ENCODE assay signal across 14 cellular contexts in genomic region chr14:31070431-31070830, GRCh38. TPM values are rescaled to one million over a fixed set of nuclear protein-coding genes. Genes with fewer than 3 reads are reported as not detected.
DNase-seq lines count a peak whose midpoint lies in the region; ATAC-seq, FAIRE-seq and TF ChIP-seq lines count a peak whose summit lies in the region.
"Had no signal": no experiment of that assay in that cellular context is flagged by ENCODE, and none has a peak within 500 bp of the region (broad histone marks: within the 10 kb centered on the region; RNA-seq: fewer than 3 reads in every experiment).

No MANE protein-coding gene starts in this region.

- H3K4me3 Mint-ChIP-seq in MCF 10A (ENCODE audit: unreplicated experiment) (no peak overlapping the region), WTC11 (no peak overlapping the region), osteocyte (ENCODE audit: unreplicated experiment) (no peak overlapping the region)
- H3K4me3 Mint-ChIP-seq: activated naive CD8-positive, alpha-beta T cell treated with anti-CD3 and anti-CD28 coated beads, Interleukin-2, amount 10 ng/mL, durations not matched to agents 7 days and 5 days had no signal

- no peaks in the 10 kb centered on the region for H3K4me1 Mint-ChIP-seq in MCF 10A (ENCODE audit: insufficient read depth, unreplicated experiment)
- no peaks in the 10 kb centered on the region for H3K4me1 Mint-ChIP-seq in WTC11
- peaks cover 7% of the 10 kb centered on the region for H3K4me1 Mint-ChIP-seq in osteocyte (ENCODE audit: unreplicated experiment)

- H2AFZ ChIP-seq in mammary epithelial cell (ENCODE audit: low read depth, low read length): no peak overlapping the region

- POLR2A ChIA-PET in MCF 10A (lab: Yijun Ruan, JAX): interaction anchor here (1.2 kb wide), 1 partner anchor 11 kb away, joined by 4 read pairs; no protein-coding TSS in a partner anchor
- POLR2A ChIA-PET in WTC11 (lab: Charles Lee): no interaction called here

- no peak overlapping the region for H3K4me2 ChIP-seq in mammary epithelial cell (ENCODE audit: insufficient read depth, low read depth, low read length)

- DNase-seq in mammary epithelial cell (peak; percentile 83), MCF 10A (ENCODE audit: unreplicated experiment) (no peak), WTC11 (ENCODE audit: low spot score) (no peak), glomerular visceral epithelial cell (ENCODE audit: extremely low spot score) (peak; percentile 80), urothelium cell line (ENCODE audit: low spot score) (peak; percentile 79), adrenal gland (no peak), osteocyte (ENCODE audit: extremely low spot score, unreplicated experiment) (no peak), NCI-H187 (lab: John Stamatoyannopoulos, UW) (no peak)
- DNase-seq: activated naive CD8-positive, alpha-beta T cell treated with anti-CD3 and anti-CD28 coated beads, Interleukin-2, amount 10 ng/mL, durations not matched to agents 7 days and 5 days; effector CD8-positive, alpha-beta T cell; mucosa of descending colon; Peyer's patch had no signal

- no peak for TF ChIP-seq POLR2A in adrenal gland (IDR thresholded peaks at IDR 0.05)

- FAIRE-seq in urothelium cell line (lab: Jason Lieb, UNC): no peak
- FAIRE-seq: A204.1, GM18507 had no signal

- H3K4me3 ChIP-seq in mammary epithelial cell (replicated peaks in 1 of 3; ENCODE audit: insufficient read depth in 1 of 3, low read depth in 2 of 3, low read length in 3 of 3) (no peak overlapping the region), adrenal gland (no peak overlapping the region)
- H3K4me3 ChIP-seq: mucosa of descending colon, Peyer's patch had no signal

- no TSS peak for BruUV-seq in mammary epithelial cell (replicated peaks; lab: Mats Ljungman, UMichigan)
- BruUV-seq in MCF 10A (replicated peaks; lab: Mats Ljungman, UMichigan): no TSS peak

- no peaks in the 10 kb centered on the region for H3K79me2 ChIP-seq in mammary epithelial cell (ENCODE audit: insufficient read depth, low read length)

- TF ChIP-seq CTCF in mammary epithelial cell (conservative IDR thresholded peaks at IDR 0.05 in 1 of 2, IDR thresholded peaks at IDR 0.05 in 1 of 2; ENCODE audit: extremely low read depth in 1 of 2, insufficient read depth in 1 of 2, low read depth in 1 of 2, low read length in 2 of 2) (no peak), MCF 10A (IDR thresholded peaks at IDR 0.05; ENCODE audit: unreplicated experiment) (no peak), WTC11 (IDR thresholded peaks at IDR 0.05) (no peak), adrenal gland (IDR thresholded peaks at IDR 0.05) (no peak), osteocyte (IDR thresholded peaks at IDR 0.05) (no peak)

- CTCF ChIA-PET in mammary epithelial cell (lab: Charles Lee; ENCODE audit: low non-redundant PET) (interaction anchor here (0.6 kb wide), 1 partner anchor 81 kb away, joined by 6 read pairs; no protein-coding TSS in a partner anchor), MCF 10A (lab: Yijun Ruan, JAX) (interaction anchor here (0.6 to 3.2 kb wide), 4 partner anchors 11 to 217 kb away, joined by 3 to 14 read pairs (median 5); no protein-coding TSS in a partner anchor), WTC11 (lab: Charles Lee) (no interaction called here)

- H3K9me3 ChIP-seq in mammary epithelial cell (replicated peaks; ENCODE audit: insufficient read depth, low read length): no peaks in the 10 kb centered on the region
- H3K9me3 ChIP-seq in adrenal gland (replicated peaks in 1 of 3): no peaks in the 10 kb centered on the region
- H3K9me3 ChIP-seq: mucosa of descending colon, Peyer's patch had no signal

- H3K4me1 ChIP-seq in mammary epithelial cell (ENCODE audit: insufficient read depth, low read length) (peaks cover 6% of the 10 kb centered on the region), adrenal gland (replicated peaks in 1 of 2) (peaks cover 0 to 6% of the 10 kb centered on the region in 2 donors)
- H3K4me1 ChIP-seq: Peyer's patch had no signal

- no peaks in the 10 kb centered on the region for H3K36me3 ChIP-seq in mammary epithelial cell (ENCODE audit: insufficient read depth, low read length)
- H3K36me3 ChIP-seq in adrenal gland (replicated peaks in 1 of 2): no peaks in the 10 kb centered on the region
- H3K36me3 ChIP-seq: Peyer's patch had no signal

- peaks cover 7% of the 10 kb centered on the region for H3K9me3 Mint-ChIP-seq in MCF 10A (ENCODE audit: unreplicated experiment)
- H3K9me3 Mint-ChIP-seq in WTC11: peaks cover 5% of the 10 kb centered on the region
- H3K9me3 Mint-ChIP-seq in osteocyte (ENCODE audit: unreplicated experiment): peaks cover 5% of the 10 kb centered on the region

- no peak overlapping the region for H3K9ac ChIP-seq in mammary epithelial cell (ENCODE audit: insufficient read depth, low read length)

- H3K27me3 Mint-ChIP-seq in MCF 10A (ENCODE audit: insufficient read depth, unreplicated experiment) (no peaks in the 10 kb centered on the region), WTC11 (ENCODE audit: low read depth) (no peaks in the 10 kb centered on the region), osteocyte (ENCODE audit: unreplicated experiment) (no peaks in the 10 kb centered on the region)
- H3K27me3 Mint-ChIP-seq: activated naive CD8-positive, alpha-beta T cell treated with anti-CD3 and anti-CD28 coated beads, Interleukin-2, amount 10 ng/mL, durations not matched to agents 7 days and 5 days had no signal

- H3K27ac ChIP-seq in mammary epithelial cell (ENCODE audit: insufficient read depth, low read depth, low read length): peak overlapping the region; percentile 40
- no peak overlapping the region for H3K27ac ChIP-seq in adrenal gland
- H3K27ac ChIP-seq: Peyer's patch had no signal

- no peak for ATAC-seq in WTC11
- ATAC-seq: mucosa of descending colon had no signal

- H3K36me3 Mint-ChIP-seq in MCF 10A (ENCODE audit: insufficient read depth, unreplicated experiment): peaks cover 11% of the 10 kb centered on the region
- peaks cover 11% of the 10 kb centered on the region for H3K36me3 Mint-ChIP-seq in WTC11
- H3K36me3 Mint-ChIP-seq in osteocyte (ENCODE audit: unreplicated experiment): peaks cover 13% of the 10 kb centered on the region

- H3K27me3 ChIP-seq in mammary epithelial cell (ENCODE audit: insufficient read depth, low read length): no peaks in the 10 kb centered on the region
- no peaks in the 10 kb centered on the region for H3K27me3 ChIP-seq in adrenal gland
- H3K27me3 ChIP-seq: Peyer's patch had no signal

- WGBS in mammary epithelial cell (ENCODE audit: low coverage, missing lambda C conversion rate): 71% methylated on average over 5 of the region's 5 CpGs
- WGBS in adrenal gland, 4 donors: 90 to 99% (median 94%) methylated on average over 5 of the region's 5 CpGs

- dilution Hi-C loops in mammary epithelial cell (cut with HindIII; ENCODE audit: low sequenced_read_pairs): no loop called here

- in situ Hi-C loops in mammary epithelial cell (cut with MboI; ENCODE audit: low sequenced_read_pairs in 2 of 2): loop anchor here (5.0 to 10.0 kb wide), 2 partner anchors 43 to 46 kb away; partner anchors contain the start of genes AP4S1 (in 2 of the 2) and STRN3 (in 2 of the 2)

- no peaks in the 10 kb centered on the region for H4K20me1 ChIP-seq in mammary epithelial cell (ENCODE audit: insufficient read depth, low read length)

- intact Hi-C loops in mammary epithelial cell (cut with micrococcal nuclease) (loop anchor here (1.0 kb wide), 1 partner anchor 11 kb away; no protein-coding TSS in a partner anchor), MCF 10A (cut with micrococcal nuclease) (no loop called here), adrenal gland (cut with DNase I) (no loop called here)

- H3K27ac Mint-ChIP-seq in MCF 10A (ENCODE audit: low read depth, unreplicated experiment): no peak overlapping the region
- H3K27ac Mint-ChIP-seq in WTC11: peak overlapping the region; percentile 65; the same call in 1 of the 2 replicates
- no peak overlapping the region for H3K27ac Mint-ChIP-seq in osteocyte (ENCODE audit: unreplicated experiment)
- H3K27ac Mint-ChIP-seq: activated naive CD8-positive, alpha-beta T cell treated with anti-CD3 and anti-CD28 coated beads, Interleukin-2, amount 10 ng/mL, durations not matched to agents 7 days and 5 days had no signal

TF ChIP-seq in WTC11, 78 proteins besides CTCF, POLR2A, EP300 and RAD21:
- TF ChIP-seq ZNF121 (CRISPR knock-in tag; IDR thresholded peaks at IDR 0.05) (0 out of 2 replicates have a peak, but pooled peaks have one; percentile 26), TEAD1 (CRISPR knock-in tag; IDR thresholded peaks at IDR 0.05) (no peak)

RNA-seq across cellular contexts. Expression of gene STRN3, which starts 44.3 kb away (rescaled TPM):
- total RNA-seq in mammary epithelial cell: 10 to 100 TPM; 52.9 to 76.8 TPM
- 15.1 TPM for polyA plus RNA-seq in mammary epithelial cell
- 47.3 TPM for polyA minus RNA-seq in mammary epithelial cell
- total RNA-seq in MCF 10A (2022): 36.6 and 40.7 TPM in 2 replicates
- 37.1 to 40.8 TPM (median 40.4 TPM) in 3 replicates for total RNA-seq in WTC11 (2021)
- total RNA-seq in adrenal gland: 10 to 100 TPM; 17.1 to 48.2 (median 39.1) TPM
- polyA plus RNA-seq in adrenal gland: 10 to 100 TPM; 11.0 to 34.3 (median 12.4) TPM
- total RNA-seq in osteocyte: 38.7 and 40.4 TPM in 2 replicates

RNA-seq across cellular contexts. Expression of gene AP4S1, which starts 45.0 kb away (rescaled TPM):
- total RNA-seq in mammary epithelial cell: 1 to 10 TPM; 3.2 to 5.3 TPM
- 3.9 TPM for polyA plus RNA-seq in mammary epithelial cell
- 5.5 TPM for polyA minus RNA-seq in mammary epithelial cell
- 13.4 TPM in 2 replicates for total RNA-seq in MCF 10A (2022)
- total RNA-seq in WTC11 (2021): 5.5 to 7.0 TPM (median 6.2 TPM) in 3 replicates
- total RNA-seq in adrenal gland: 10 to 100 TPM in 2 of 8 donors, 1 to 10 TPM in 6; 4.4 to 20.6 (median 7.3) TPM
- polyA plus RNA-seq in adrenal gland: 1 to 10 TPM; 4.6 to 9.7 (median 5.8) TPM
- 5.2 and 6.3 TPM in 2 replicates for total RNA-seq in osteocyte

Comparison
In these comparisons a context has a peak if more than half of its experiments do, and no peak if none do; other contexts are left out.
1. DNase-seq: peak in mammary epithelial cell (single experiment), glomerular visceral epithelial cell (single experiment) and urothelium cell line (single experiment); none in MCF 10A (single experiment), WTC11 (single experiment), adrenal gland (0 of 7), osteocyte (single experiment) and NCI-H187 (0 of 2).